Comparison of ENCODE assay signal across 1 cellular context in the genomic region with DNA sequence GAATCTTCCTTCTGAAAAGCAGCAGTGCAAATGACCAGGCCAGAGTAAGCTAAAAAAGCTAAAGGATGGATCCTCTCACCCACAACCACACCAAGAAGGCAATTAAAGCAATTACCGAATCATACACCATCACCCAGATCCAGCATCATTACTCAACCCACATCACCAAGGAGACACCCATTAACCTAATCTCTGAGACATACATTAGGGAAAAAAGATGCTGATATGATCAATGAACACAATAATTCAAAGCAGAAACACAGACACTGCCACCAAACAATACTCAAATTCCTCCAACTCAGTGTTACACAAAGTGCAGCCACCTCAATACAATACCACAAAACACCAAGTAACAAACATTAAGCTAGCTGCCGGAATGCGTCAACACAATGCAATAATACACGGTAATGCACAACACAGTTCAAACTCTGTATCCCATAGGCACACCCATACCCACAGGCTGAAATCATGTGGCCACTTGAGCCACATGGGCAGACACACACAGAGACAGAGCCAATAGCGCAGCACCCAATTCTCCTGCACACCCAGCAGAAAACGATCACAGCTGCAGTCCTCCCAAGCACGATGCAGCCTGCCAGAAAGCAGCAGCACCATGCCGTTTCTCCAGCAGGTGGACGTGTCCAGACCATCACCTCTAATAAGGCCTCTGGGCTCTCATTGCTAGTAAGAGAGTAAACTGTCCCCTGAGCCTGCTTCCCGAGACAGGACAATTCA.
TF ChIP-seq lines count a peak whose summit lies in the region.

No MANE protein-coding gene starts in this region.

TF ChIP-seq in SK-N-SH, 30 proteins besides CTCF, POLR2A, EP300 and RAD21 (continued from another document):
- no peak for TF ChIP-seq POLR2AphosphoS5 (IDR thresholded peaks at IDR 0.05; ENCODE audit: low read depth, low read length)
TF ChIP-seq in SK-N-SH: peak in this region for 5.
